2 cellular contexts compared by ENCODE assay signal in genomic region chrX:319579-320125, GRCh38.
TF ChIP-seq lines count a peak whose summit lies in the region.

No MANE protein-coding gene starts in this region.

TF ChIP-seq in K562, 482 proteins besides CTCF, POLR2A, EP300 and RAD21:
- 0 out of 2 replicates have a peak, but pooled peaks have one; percentile 27 for TF ChIP-seq ZBTB7A (IDR thresholded peaks at IDR 0.05; ENCODE audit: borderline replicate concordance, control insufficient read depth, low read depth, low read length)
- peak; percentile 16 for TF ChIP-seq CCNT2 (IDR thresholded peaks at IDR 0.05; ENCODE audit: borderline replicate concordance, extremely low read depth, insufficient read length, low read depth, low read length)
- no peak for TF ChIP-seq ZNF507 (tag; conservative IDR thresholded peaks at IDR 0.05)

TF ChIP-seq in liver, 16 proteins besides CTCF, POLR2A, EP300 and RAD21:
- TF ChIP-seq ATF3 (IDR thresholded peaks at IDR 0.05), result no peak
- no peak for TF ChIP-seq MAX (IDR thresholded peaks at IDR 0.05)
- no peak for TF ChIP-seq ZBTB33 (IDR thresholded peaks at IDR 0.05)
- TF ChIP-seq HNF4G (IDR thresholded peaks at IDR 0.05), result no peak
- no peak for TF ChIP-seq TAF1 (conservative IDR thresholded peaks at IDR 0.05)
- no peak for TF ChIP-seq FOXA2 (IDR thresholded peaks at IDR 0.05)
- TF ChIP-seq SP1 (IDR thresholded peaks at IDR 0.05), result no peak
- TF ChIP-seq YY1 (IDR thresholded peaks at IDR 0.05), result no peak
- no peak for TF ChIP-seq FOXA1 (IDR thresholded peaks at IDR 0.05)
TF ChIP-seq in liver: peak in this region for 0.
